In the genomic region with DNA sequence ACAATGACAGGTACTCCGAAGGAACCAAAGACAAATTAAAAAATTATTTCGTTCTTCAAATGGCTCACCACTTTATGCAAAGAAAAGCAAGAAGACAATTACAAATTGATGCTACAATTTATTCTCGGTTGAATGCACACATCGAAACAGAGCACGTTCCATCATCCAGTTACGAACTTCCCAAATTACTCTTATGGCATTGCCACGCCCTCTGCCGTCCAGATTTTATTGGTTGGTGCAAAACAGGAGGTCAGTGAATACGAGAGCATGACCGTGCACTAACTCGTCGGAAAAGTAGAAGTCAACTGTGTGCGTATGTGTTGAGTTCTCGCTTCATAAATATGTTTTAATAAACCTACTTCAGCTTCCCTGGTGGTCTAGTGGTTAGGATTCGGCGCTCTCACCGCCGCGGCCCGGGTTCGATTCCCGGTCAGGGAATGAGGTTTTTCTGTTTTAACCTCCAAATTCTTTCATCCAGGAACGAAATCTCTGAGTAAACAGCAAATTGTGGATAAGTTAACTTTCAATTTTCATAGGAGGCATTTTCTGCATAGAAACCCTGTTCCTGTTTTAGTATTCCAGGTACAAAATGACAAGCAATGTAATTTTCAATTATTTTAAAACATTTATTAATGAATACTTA, we compare ENCODE assay signal across 8 cellular contexts. TPM values are rescaled to one million over a fixed set of nuclear protein-coding genes. Genes with fewer than 3 reads are reported as not detected.
DNase-seq lines count a peak whose midpoint lies in the region; ATAC-seq and TF ChIP-seq lines count a peak whose summit lies in the region.

No MANE protein-coding gene starts in this region.

- peak overlapping the region; percentile 44 for H2AFZ ChIP-seq in MM.1S (ENCODE audit: low read length)

- peak; percentile 53 to 87 (median 81) for DNase-seq in CD8-positive, alpha-beta memory T cell
- DNase-seq in MM.1S (peak; percentile 86), SK-N-DZ (ENCODE audit: low spot score) (peak; percentile 88), globus pallidus (ENCODE audit: low spot score) (peak; percentile 86), nucleus accumbens (lab: John Stamatoyannopoulos, UW) (peak in 52 of 56 donors; percentile 13 to 83 (median 58)), superior temporal gyrus (ENCODE audit: extremely low spot score) (peak; percentile 96)
- peak; percentile 73 for DNase-seq in activated naive CD4-positive, alpha-beta T cell treated with anti-CD3 and anti-CD28 coated beads, Interleukin-2, amount 10 ng/mL, durations not matched to agents 7 days and 5 days

- TF ChIP-seq CTCF in MM.1S (IDR thresholded peaks at IDR 0.05; ENCODE audit: low read length), result 0 out of 2 replicates have a peak, but pooled peaks have one; percentile 11

- peak overlapping the region; percentile 92 to 97 (median 95) for H3K4me3 Mint-ChIP-seq in CD8-positive, alpha-beta memory T cell
- H3K4me3 Mint-ChIP-seq in activated naive CD4-positive, alpha-beta T cell treated with anti-CD3 and anti-CD28 coated beads, Interleukin-2, amount 10 ng/mL, durations not matched to agents 7 days and 5 days, result peak overlapping the region; percentile 80

- H3K27me3 Mint-ChIP-seq in CD8-positive, alpha-beta memory T cell, result peaks cover 43 to 49% of the 10 kb centered on the region in 2 donors
- peaks cover 68% of the 10 kb centered on the region for H3K27me3 Mint-ChIP-seq in activated naive CD4-positive, alpha-beta T cell treated with anti-CD3 and anti-CD28 coated beads, Interleukin-2, amount 10 ng/mL, durations not matched to agents 7 days and 5 days

- peak overlapping the region; percentile 85 to 98 (median 94) for H3K27ac Mint-ChIP-seq in CD8-positive, alpha-beta memory T cell
- H3K27ac Mint-ChIP-seq in activated naive CD4-positive, alpha-beta T cell treated with anti-CD3 and anti-CD28 coated beads, Interleukin-2, amount 10 ng/mL, durations not matched to agents 7 days and 5 days, result peak overlapping the region; percentile 91

- peak overlapping the region; percentile 99 for H3K4me3 ChIP-seq in CD8-positive, alpha-beta memory T cell (ENCODE audit: low read length)
- peak overlapping the region; percentile 91 for H3K4me3 ChIP-seq in MM.1S (ENCODE audit: low read length)

- POLR2A ChIA-PET in CD8-positive, alpha-beta memory T cell (lab: Charles Lee), result interaction anchor here (0.6 to 2.5 kb wide), 5 partner anchors 26 to 1659 kb away, joined by 3 to 13 read pairs (median 4); no protein-coding TSS in a partner anchor

- H3K4me1 Mint-ChIP-seq in CD8-positive, alpha-beta memory T cell, result peaks cover 53 to 78% (median 72%) of the 10 kb centered on the region in 3 donors
- peaks cover 67% of the 10 kb centered on the region for H3K4me1 Mint-ChIP-seq in activated naive CD4-positive, alpha-beta T cell treated with anti-CD3 and anti-CD28 coated beads, Interleukin-2, amount 10 ng/mL, durations not matched to agents 7 days and 5 days

- no peaks in the 10 kb centered on the region for H3K79me2 ChIP-seq in MM.1S (ENCODE audit: low read length)

- peak; percentile 37 for ATAC-seq in GM21737 (IDR thresholded peaks at IDR 0.05; ENCODE audit: unreplicated experiment)

- peaks cover 0 to 11% (median 3%) of the 10 kb centered on the region in 3 donors for H3K36me3 Mint-ChIP-seq in CD8-positive, alpha-beta memory T cell
- H3K36me3 Mint-ChIP-seq in activated naive CD4-positive, alpha-beta T cell treated with anti-CD3 and anti-CD28 coated beads, Interleukin-2, amount 10 ng/mL, durations not matched to agents 7 days and 5 days, result peaks cover 4% of the 10 kb centered on the region

- peaks cover 0 to 8% (median 5%) of the 10 kb centered on the region in 5 donors for H3K9me3 Mint-ChIP-seq in CD8-positive, alpha-beta memory T cell
- no peaks in the 10 kb centered on the region for H3K9me3 Mint-ChIP-seq in activated naive CD4-positive, alpha-beta T cell treated with anti-CD3 and anti-CD28 coated beads, Interleukin-2, amount 10 ng/mL, durations not matched to agents 7 days and 5 days

- H3K9me3 ChIP-seq in CD8-positive, alpha-beta memory T cell (ENCODE audit: low read length), result no peaks in the 10 kb centered on the region
- no peaks in the 10 kb centered on the region for H3K9me3 ChIP-seq in MM.1S (replicated peaks; ENCODE audit: insufficient read depth, low read length)

- H3K9me2 ChIP-seq in MM.1S (replicated peaks; ENCODE audit: insufficient read depth, low read length), result no peaks in the 10 kb centered on the region

- H3K4me2 ChIP-seq in MM.1S (ENCODE audit: low read depth, low read length), result peak overlapping the region; percentile 67

- no peaks in the 10 kb centered on the region for H4K20me1 ChIP-seq in MM.1S (ENCODE audit: insufficient read depth, low read length)

- peaks cover 31% of the 10 kb centered on the region for H3K4me1 ChIP-seq in CD8-positive, alpha-beta memory T cell (ENCODE audit: insufficient read depth, low read length)
- no peaks in the 10 kb centered on the region for H3K4me1 ChIP-seq in MM.1S (ENCODE audit: low read length)

- H3K36me3 ChIP-seq in CD8-positive, alpha-beta memory T cell (ENCODE audit: insufficient read depth, low read length), result no peaks in the 10 kb centered on the region
- no peaks in the 10 kb centered on the region for H3K36me3 ChIP-seq in MM.1S (replicated peaks; ENCODE audit: insufficient read depth, low read length)

- CTCF ChIA-PET in CD8-positive, alpha-beta memory T cell (lab: Charles Lee), result interaction anchor here (1.3 to 6.9 kb wide), 5 partner anchors 10 to 143 kb away, joined by 3 to 48 read pairs (median 5); no protein-coding TSS in a partner anchor
- CTCF ChIA-PET in activated naive CD4-positive, alpha-beta T cell treated with anti-CD3 and anti-CD28 coated beads, Interleukin-2, amount 10 ng/mL, durations not matched to agents 7 days and 5 days (lab: Charles Lee), result interaction anchor here (3.0 kb wide), 1 partner anchor 34 kb away, joined by 20 read pairs; no protein-coding TSS in a partner anchor

- H3K9ac ChIP-seq in MM.1S (ENCODE audit: low read length), result peak overlapping the region; percentile 66; the same call in 1 of the 2 replicates

- peak overlapping the region; percentile 77 for H3K27ac ChIP-seq in CD8-positive, alpha-beta memory T cell (ENCODE audit: low read depth, low read length)
- H3K27ac ChIP-seq in MM.1S (ENCODE audit: low read length), result peak overlapping the region; percentile 61; the same call in 1 of the 2 replicates

- peaks cover 16% of the 10 kb centered on the region for H3F3A ChIP-seq in MM.1S (ENCODE audit: insufficient read depth, low read length)

- H3K27me3 ChIP-seq in CD8-positive, alpha-beta memory T cell (ENCODE audit: insufficient read depth, low read length, poor library complexity, severe bottlenecking), result no peaks in the 10 kb centered on the region
- peaks cover 7% of the 10 kb centered on the region; the same call in 1 of the 2 replicates for H3K27me3 ChIP-seq in MM.1S (replicated peaks; ENCODE audit: insufficient read depth, low read length)

RNA-seq across cellular contexts. Expression of gene ZNF311, which starts 23.2 kb away (rescaled TPM):
- total RNA-seq in CD8-positive, alpha-beta memory T cell, result under 1 TPM; 0.66 to 0.73 TPM
- not detected for polyA plus RNA-seq in CD8-positive, alpha-beta memory T cell
- polyA plus RNA-seq in SK-N-DZ (2014; cell fraction: cytosol; rRNA removed), result not detected in 2 replicates
- polyA plus RNA-seq in SK-N-DZ (2014; cell fraction: nucleus; rRNA removed), result not detected in 2 replicates

RNA-seq across cellular contexts. Expression of gene TRIM27, which starts 58.2 kb away (rescaled TPM):
- 10 to 100 TPM; 67.7 to 69.2 TPM for total RNA-seq in CD8-positive, alpha-beta memory T cell
- polyA plus RNA-seq in CD8-positive, alpha-beta memory T cell, result 61.6 TPM
- 74.0 and 84.2 TPM in 2 replicates for polyA plus RNA-seq in SK-N-DZ (2014; cell fraction: cytosol; rRNA removed)
- polyA plus RNA-seq in SK-N-DZ (2014; cell fraction: nucleus; rRNA removed), result 121 and 154 TPM in 2 replicates

Comparison
In these comparisons a context has a peak if more than half of its experiments do, and no peak if none do; other contexts are left out.
1. Peak in every context shown above with its lines: DNase-seq, ATAC-seq, H3K4me3 ChIP-seq and H3K27ac ChIP-seq.